ENCODE assay signal across 9 cellular contexts in the genomic region with DNA sequence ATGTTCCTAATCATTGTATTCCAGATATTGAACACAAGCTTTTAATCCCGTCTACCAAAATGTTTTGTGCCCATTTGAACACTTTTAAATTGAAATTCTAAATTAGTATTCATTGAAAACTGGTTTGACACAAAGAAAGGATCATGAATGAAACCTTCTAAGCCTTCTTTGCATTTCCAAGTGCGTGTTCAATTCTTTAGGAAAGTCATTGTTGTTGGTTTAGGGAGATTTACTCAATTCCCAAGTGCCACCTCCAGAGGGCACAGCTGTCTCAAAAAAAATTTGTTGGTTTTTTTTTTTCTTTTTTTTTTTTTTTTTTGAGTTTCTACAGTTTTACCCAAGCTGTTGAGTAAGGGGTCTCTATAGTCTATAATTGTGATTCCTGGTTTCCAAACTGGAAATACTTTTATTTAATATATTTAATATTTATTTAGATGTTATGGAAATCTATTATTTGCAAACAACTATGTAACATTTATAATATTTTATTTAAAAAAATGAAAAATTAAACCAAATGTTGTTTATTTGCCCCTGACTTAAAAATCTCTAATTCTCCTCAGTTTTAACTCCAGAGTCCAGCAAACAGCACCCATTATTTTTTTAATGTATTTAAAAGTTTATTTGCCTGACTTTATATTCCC.
DNase-seq lines count a peak whose midpoint lies in the region; ATAC-seq and TF ChIP-seq lines count a peak whose summit lies in the region.
"Had no signal": no experiment of that assay in that cellular context is flagged by ENCODE, and none has a peak within 500 bp of the region (broad histone marks: within the 10 kb centered on the region; RNA-seq: fewer than 3 reads in every experiment).

No MANE protein-coding gene starts in this region.

- DNase-seq in COLO829 (ENCODE audit: low spot score) = peak; percentile 17
- DNase-seq in H7 = peak; percentile 54
- DNase-seq in NCI-H774 (lab: John Stamatoyannopoulos, UW) = peak; percentile 74
- no peak for DNase-seq in dorsolateral prefrontal cortex
- DNase-seq in osteoblast (ENCODE audit: insufficient read length, low spot score, missing footprints) = peak; percentile 62
- DNase-seq in NCI-H226 = no peak
- DNase-seq in stimulated activated effector memory CD8-positive, alpha-beta T cell treated with anti-CD3 and anti-CD28 coated beads, Interleukin-12 subunit alpha, Interleukin-12 subunit beta, amount 100 ng/mL, for 72 hours (ENCODE audit: low spot score in 2 of 2) = no peak

- intact Hi-C loops in dorsolateral prefrontal cortex (cut with DNase I) = loop anchor here (2.0 to 10.0 kb wide), 7 partner anchors 320 to 1410 kb away; no protein-coding TSS in a partner anchor

- H3K9me3 ChIP-seq in osteoblast (ENCODE audit: low read depth, low read length) = no peaks in the 10 kb centered on the region
- H3K9me3 ChIP-seq: SJCRH30 had no signal

- no peaks in the 10 kb centered on the region for H3K36me3 ChIP-seq in H7 (replicated peaks; ENCODE audit: control insufficient read depth, insufficient read depth, low read length)
- no peaks in the 10 kb centered on the region for H3K36me3 ChIP-seq in osteoblast (ENCODE audit: insufficient read depth, low read length)
- H3K36me3 ChIP-seq: SJCRH30 had no signal

- H3K4me1 ChIP-seq in osteoblast (ENCODE audit: insufficient read depth, low read length) = peaks cover 6% of the 10 kb centered on the region
- H3K4me1 ChIP-seq: SJCRH30 had no signal

- no peak for ATAC-seq in GM21737 (IDR thresholded peaks at IDR 0.05; ENCODE audit: unreplicated experiment)
- no peak for ATAC-seq in stimulated activated effector memory CD8-positive, alpha-beta T cell treated with anti-CD3 and anti-CD28 coated beads, Interleukin-12 subunit alpha, Interleukin-12 subunit beta, amount 100 ng/mL, for 72 hours

- H4K20me1 ChIP-seq in osteoblast (ENCODE audit: insufficient read depth, low read length) = no peaks in the 10 kb centered on the region

- H3K36me3 Mint-ChIP-seq in stimulated activated effector memory CD8-positive, alpha-beta T cell treated with anti-CD3 and anti-CD28 coated beads, Interleukin-12 subunit alpha, Interleukin-12 subunit beta, amount 100 ng/mL, for 72 hours = no peaks in the 10 kb centered on the region

- H3K27me3 ChIP-seq in H7 (ENCODE audit: control insufficient read depth, insufficient read depth, low read length) = peaks cover 9% of the 10 kb centered on the region
- H3K27me3 ChIP-seq in dorsolateral prefrontal cortex = peaks cover 0 to 4% (median 0%) of the 10 kb centered on the region in 45 donors
- H3K27me3 ChIP-seq in osteoblast (ENCODE audit: insufficient read depth, low read length) = peaks cover 25% of the 10 kb centered on the region
- H3K27me3 ChIP-seq: SJCRH30 had no signal

- no peak overlapping the region for H2AFZ ChIP-seq in osteoblast (ENCODE audit: low read length)

- no peaks in the 10 kb centered on the region for H3K9me3 Mint-ChIP-seq in stimulated activated effector memory CD8-positive, alpha-beta T cell treated with anti-CD3 and anti-CD28 coated beads, Interleukin-12 subunit alpha, Interleukin-12 subunit beta, amount 100 ng/mL, for 72 hours

- no peaks in the 10 kb centered on the region for H3K79me2 ChIP-seq in osteoblast (ENCODE audit: insufficient read depth, low read length)

- no peak overlapping the region for H3K27ac Mint-ChIP-seq in stimulated activated effector memory CD8-positive, alpha-beta T cell treated with anti-CD3 and anti-CD28 coated beads, Interleukin-12 subunit alpha, Interleukin-12 subunit beta, amount 100 ng/mL, for 72 hours

- no peak overlapping the region for H3K4me3 Mint-ChIP-seq in stimulated activated effector memory CD8-positive, alpha-beta T cell treated with anti-CD3 and anti-CD28 coated beads, Interleukin-12 subunit alpha, Interleukin-12 subunit beta, amount 100 ng/mL, for 72 hours

- no peak overlapping the region for H3K4me2 ChIP-seq in osteoblast (ENCODE audit: insufficient read depth, low read length)

- no peak overlapping the region for H3K27ac ChIP-seq in dorsolateral prefrontal cortex
- H3K27ac ChIP-seq in osteoblast (ENCODE audit: low read depth, low read length) = no peak overlapping the region
- H3K27ac ChIP-seq: SJCRH30 had no signal

- peaks cover 6% of the 10 kb centered on the region for H3K4me1 Mint-ChIP-seq in stimulated activated effector memory CD8-positive, alpha-beta T cell treated with anti-CD3 and anti-CD28 coated beads, Interleukin-12 subunit alpha, Interleukin-12 subunit beta, amount 100 ng/mL, for 72 hours

- H3K4me3 ChIP-seq in H7 (ENCODE audit: insufficient read depth, low read depth, low read length) (no peak overlapping the region), dorsolateral prefrontal cortex (peak overlapping the region in 1 of 59 donors; percentile 69), osteoblast (ENCODE audit: insufficient read depth, low read length) (no peak overlapping the region)
- H3K4me3 ChIP-seq: SJCRH30 had no signal

- TF ChIP-seq CTCF in dorsolateral prefrontal cortex (IDR thresholded peaks at IDR 0.05 in 54 of 56, conservative IDR thresholded peaks at IDR 0.05 in 2 of 56; ENCODE audit: low read depth in 1 of 56, partially characterized antibody in 56 of 56) = peak; percentile 62 to 90 (median 76)
- TF ChIP-seq CTCF in osteoblast (IDR thresholded peaks at IDR 0.05; ENCODE audit: extremely low read depth, low read depth, low read length) = peak; percentile 64

Comparison
In these comparisons a context has a peak if more than half of its experiments do, and no peak if none do; other contexts are left out.
1. DNase-seq: peak in COLO829 (single experiment), H7 (single experiment), NCI-H774 (single experiment) and osteoblast (single experiment); none in dorsolateral prefrontal cortex (0 of 10), NCI-H226 (single experiment) and stimulated activated effector memory CD8-positive, alpha-beta T cell treated with anti-CD3 and anti-CD28 coated beads, Interleukin-12 subunit alpha, Interleukin-12 subunit beta, amount 100 ng/mL, for 72 hours (0 of 2).